1 cellular context compared by ENCODE assay signal in the genomic region with DNA sequence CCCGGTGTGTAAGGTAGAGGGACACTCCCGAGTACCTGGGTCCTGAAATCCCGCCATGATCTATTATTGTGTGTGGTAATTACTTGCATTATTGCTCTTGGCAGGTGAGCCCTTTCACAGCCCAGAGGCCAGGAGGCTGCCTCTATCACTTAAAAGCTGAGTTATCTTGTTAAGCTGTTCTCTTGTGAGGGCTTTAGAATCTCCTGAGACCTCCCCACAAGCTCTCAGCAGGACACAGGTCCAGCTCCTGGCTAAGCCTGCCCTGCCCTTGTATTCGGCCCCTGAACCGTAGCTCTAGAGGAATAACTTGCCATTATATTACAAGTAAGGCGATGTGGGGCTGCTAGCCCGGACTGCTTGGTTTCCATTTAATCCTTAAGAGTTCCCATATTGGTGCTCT.
TF ChIP-seq lines count a peak whose summit lies in the region.

No MANE protein-coding gene starts in this region.

TF ChIP-seq in SK-N-SH treated with all-trans-retinoic acid at 6 μM for 48 hours, 23 proteins besides CTCF, POLR2A, EP300 and RAD21 (continued from another document):
- TF ChIP-seq, protein P1, sequence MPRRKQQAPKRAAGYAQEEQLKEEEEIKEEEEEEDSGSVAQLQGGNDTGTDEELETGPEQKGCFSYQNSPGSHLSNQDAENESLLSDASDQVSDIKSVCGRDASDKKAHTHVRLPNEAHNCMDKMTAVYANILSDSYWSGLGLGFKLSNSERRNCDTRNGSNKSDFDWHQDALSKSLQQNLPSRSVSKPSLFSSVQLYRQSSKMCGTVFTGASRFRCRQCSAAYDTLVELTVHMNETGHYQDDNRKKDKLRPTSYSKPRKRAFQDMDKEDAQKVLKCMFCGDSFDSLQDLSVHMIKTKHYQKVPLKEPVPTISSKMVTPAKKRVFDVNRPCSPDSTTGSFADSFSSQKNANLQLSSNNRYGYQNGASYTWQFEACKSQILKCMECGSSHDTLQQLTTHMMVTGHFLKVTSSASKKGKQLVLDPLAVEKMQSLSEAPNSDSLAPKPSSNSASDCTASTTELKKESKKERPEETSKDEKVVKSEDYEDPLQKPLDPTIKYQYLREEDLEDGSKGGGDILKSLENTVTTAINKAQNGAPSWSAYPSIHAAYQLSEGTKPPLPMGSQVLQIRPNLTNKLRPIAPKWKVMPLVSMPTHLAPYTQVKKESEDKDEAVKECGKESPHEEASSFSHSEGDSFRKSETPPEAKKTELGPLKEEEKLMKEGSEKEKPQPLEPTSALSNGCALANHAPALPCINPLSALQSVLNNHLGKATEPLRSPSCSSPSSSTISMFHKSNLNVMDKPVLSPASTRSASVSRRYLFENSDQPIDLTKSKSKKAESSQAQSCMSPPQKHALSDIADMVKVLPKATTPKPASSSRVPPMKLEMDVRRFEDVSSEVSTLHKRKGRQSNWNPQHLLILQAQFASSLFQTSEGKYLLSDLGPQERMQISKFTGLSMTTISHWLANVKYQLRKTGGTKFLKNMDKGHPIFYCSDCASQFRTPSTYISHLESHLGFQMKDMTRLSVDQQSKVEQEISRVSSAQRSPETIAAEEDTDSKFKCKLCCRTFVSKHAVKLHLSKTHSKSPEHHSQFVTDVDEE (CRISPR knock-in tag; IDR thresholded peaks at IDR 0.05) = no peak
- TF ChIP-seq TCF4 (CRISPR knock-in tag; IDR thresholded peaks at IDR 0.05; ENCODE audit: borderline replicate concordance) = no peak
- no peak for TF ChIP-seq ESRRG (CRISPR knock-in tag; IDR thresholded peaks at IDR 0.05)
- no peak for TF ChIP-seq PPARA (CRISPR knock-in tag; IDR thresholded peaks at IDR 0.05; ENCODE audit: borderline replicate concordance)
- TF ChIP-seq SNAI2 (CRISPR knock-in tag; IDR thresholded peaks at IDR 0.05) = no peak
- TF ChIP-seq ZFP30 (CRISPR knock-in tag; IDR thresholded peaks at IDR 0.05) = no peak
- TF ChIP-seq TOX (CRISPR knock-in tag; IDR thresholded peaks at IDR 0.05; ENCODE audit: borderline replicate concordance) = no peak
- no peak for TF ChIP-seq ZNF565 (CRISPR knock-in tag; conservative IDR thresholded peaks at IDR 0.05; ENCODE audit: low read depth)
- TF ChIP-seq, protein P2, sequence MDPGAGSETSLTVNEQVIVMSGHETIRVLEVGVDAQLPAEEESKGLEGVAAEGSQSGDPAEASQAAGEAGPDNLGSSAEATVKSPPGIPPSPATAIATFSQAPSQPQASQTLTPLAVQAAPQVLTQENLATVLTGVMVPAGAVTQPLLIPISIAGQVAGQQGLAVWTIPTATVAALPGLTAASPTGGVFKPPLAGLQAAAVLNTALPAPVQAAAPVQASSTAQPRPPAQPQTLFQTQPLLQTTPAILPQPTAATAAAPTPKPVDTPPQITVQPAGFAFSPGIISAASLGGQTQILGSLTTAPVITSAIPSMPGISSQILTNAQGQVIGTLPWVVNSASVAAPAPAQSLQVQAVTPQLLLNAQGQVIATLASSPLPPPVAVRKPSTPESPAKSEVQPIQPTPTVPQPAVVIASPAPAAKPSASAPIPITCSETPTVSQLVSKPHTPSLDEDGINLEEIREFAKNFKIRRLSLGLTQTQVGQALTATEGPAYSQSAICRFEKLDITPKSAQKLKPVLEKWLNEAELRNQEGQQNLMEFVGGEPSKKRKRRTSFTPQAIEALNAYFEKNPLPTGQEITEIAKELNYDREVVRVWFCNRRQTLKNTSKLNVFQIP (CRISPR knock-in tag; IDR thresholded peaks at IDR 0.05; ENCODE audit: borderline replicate concordance, low read depth) = no peak
- TF ChIP-seq GLIS3 (CRISPR knock-in tag; IDR thresholded peaks at IDR 0.05) = no peak
- TF ChIP-seq OSR1 (CRISPR knock-in tag; IDR thresholded peaks at IDR 0.05) = no peak
- TF ChIP-seq, protein P3, sequence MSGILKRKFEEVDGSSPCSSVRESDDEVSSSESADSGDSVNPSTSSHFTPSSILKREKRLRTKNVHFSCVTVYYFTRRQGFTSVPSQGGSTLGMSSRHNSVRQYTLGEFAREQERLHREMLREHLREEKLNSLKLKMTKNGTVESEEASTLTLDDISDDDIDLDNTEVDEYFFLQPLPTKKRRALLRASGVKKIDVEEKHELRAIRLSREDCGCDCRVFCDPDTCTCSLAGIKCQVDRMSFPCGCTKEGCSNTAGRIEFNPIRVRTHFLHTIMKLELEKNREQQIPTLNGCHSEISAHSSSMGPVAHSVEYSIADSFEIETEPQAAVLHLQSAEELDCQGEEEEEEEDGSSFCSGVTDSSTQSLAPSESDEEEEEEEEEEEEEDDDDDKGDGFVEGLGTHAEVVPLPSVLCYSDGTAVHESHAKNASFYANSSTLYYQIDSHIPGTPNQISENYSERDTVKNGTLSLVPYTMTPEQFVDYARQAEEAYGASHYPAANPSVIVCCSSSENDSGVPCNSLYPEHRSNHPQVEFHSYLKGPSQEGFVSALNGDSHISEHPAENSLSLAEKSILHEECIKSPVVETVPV (CRISPR knock-in tag; IDR thresholded peaks at IDR 0.05) = no peak
- TF ChIP-seq BACH2 (CRISPR knock-in tag; IDR thresholded peaks at IDR 0.05; ENCODE audit: borderline replicate concordance) = no peak
- TF ChIP-seq ZNF70 (CRISPR knock-in tag; IDR thresholded peaks at IDR 0.05) = no peak
- TF ChIP-seq CSDC2 (CRISPR knock-in tag; IDR thresholded peaks at IDR 0.05) = no peak
